ENCODE assay signal across 8 cellular contexts in the genomic region with DNA sequence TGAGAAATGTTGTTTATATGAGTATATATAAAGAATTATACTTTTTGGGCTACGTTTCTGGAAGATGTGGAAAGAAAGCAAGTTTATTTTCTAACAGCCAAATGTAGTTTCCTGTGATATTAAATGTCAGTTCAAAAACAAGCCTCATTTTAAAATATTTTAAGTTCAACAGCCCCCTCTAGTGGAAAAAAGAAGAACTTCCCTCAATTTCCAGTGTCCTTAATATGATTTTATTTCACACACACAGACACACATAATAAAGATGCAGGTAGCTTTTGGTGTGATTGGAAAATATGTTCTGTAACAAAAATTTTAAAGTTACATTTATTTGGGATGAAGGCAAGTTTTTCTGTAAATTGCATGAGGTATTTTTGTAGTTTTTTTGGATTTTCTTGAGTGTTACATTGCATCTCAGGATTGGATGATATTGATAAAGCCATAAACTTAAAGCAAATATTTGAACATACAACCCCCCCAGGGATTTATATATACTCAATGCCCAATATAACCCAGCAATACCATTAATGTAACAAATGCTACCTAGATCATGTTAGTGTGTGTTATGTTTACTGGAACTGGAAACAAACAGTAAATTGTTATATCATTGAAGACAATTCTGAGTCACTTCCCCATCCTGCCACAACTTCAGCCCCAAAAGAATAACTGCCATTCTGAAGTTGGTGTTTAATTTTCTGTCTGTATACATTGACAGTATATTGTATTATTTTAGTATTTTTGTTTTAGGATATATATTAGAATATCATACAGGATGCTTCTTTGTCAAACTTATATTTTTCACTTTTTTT. TPM values are rescaled to one million over a fixed set of nuclear protein-coding genes. Genes with fewer than 3 reads are reported as not detected.
A peak's percentile ranks its signal among the peaks of the same experiment; 100 is the strongest.
DNase-seq lines count a peak whose midpoint lies in the region; ATAC-seq and TF ChIP-seq lines count a peak whose summit lies in the region.

No MANE protein-coding gene starts in this region.

- no peak overlapping the region for H3K4me3 ChIP-seq in GM12864 (ENCODE audit: low read depth, low read length)
- H3K4me3 ChIP-seq in Loucy (ENCODE audit: low read length, poor library complexity, severe bottlenecking): peak overlapping the region; percentile 46
- H3K4me3 ChIP-seq in fibroblast of pulmonary artery (replicated peaks; ENCODE audit: low read depth, low read length): no peak overlapping the region

- H3K27me3 ChIP-seq in Loucy (ENCODE audit: insufficient read depth, low read length, poor library complexity, severe bottlenecking): no peaks in the 10 kb centered on the region

- in situ Hi-C loops in ACHN (cut with HindIII; ENCODE audit: low pct_ligation_motif_present, low pct_unique_long_range_greater_than_20kb, low sequenced_read_pairs): no loop called here

- no peaks in the 10 kb centered on the region; the same call in 1 of the 2 replicates for H3K9me3 ChIP-seq in Loucy (ENCODE audit: insufficient read depth, low read depth, low read length)

- no peaks in the 10 kb centered on the region for H3F3A ChIP-seq in Loucy (ENCODE audit: low read depth)

- H3K4me1 ChIP-seq in Loucy (ENCODE audit: insufficient read depth, low read length, poor library complexity, severe bottlenecking): peaks cover 18% of the 10 kb centered on the region

- DNase-seq in ACHN (peak; percentile 54), GM12864 (ENCODE audit: low read depth) (no peak), fibroblast of pulmonary artery (ENCODE audit: low read depth) (peak; percentile 61), putamen (ENCODE audit: low spot score) (peak; percentile 50), mucosa of gallbladder (ENCODE audit: low spot score) (no peak), activated T-cell treated with anti-CD3 and anti-CD28 coated beads for 4 hours (no peak)

- H3K36me3 ChIP-seq in Loucy (ENCODE audit: insufficient read depth, low read length): peaks cover 16% of the 10 kb centered on the region; the same call in 1 of the 2 replicates

- H3K4me2 ChIP-seq in Loucy (ENCODE audit: low read depth, low read length, poor library complexity, severe bottlenecking): peak overlapping the region; percentile 61

- peak overlapping the region; percentile 65 for H3K9ac ChIP-seq in Loucy (ENCODE audit: low read depth, low read length, poor library complexity, severe bottlenecking)

- H3K9me2 ChIP-seq in Loucy (replicated peaks; ENCODE audit: low read depth, low read length): no peaks in the 10 kb centered on the region

- peak; percentile 31 for TF ChIP-seq CTCF in GM12864 (IDR thresholded peaks at IDR 0.05; ENCODE audit: low read depth, low read length, missing control alignments)
- TF ChIP-seq CTCF in Loucy (conservative IDR thresholded peaks at IDR 0.05; ENCODE audit: low read length): peak; percentile 73
- TF ChIP-seq CTCF in fibroblast of pulmonary artery (IDR thresholded peaks at IDR 0.05; ENCODE audit: low read length, missing control alignments): peak; percentile 55

- H3K79me2 ChIP-seq in Loucy (ENCODE audit: insufficient read depth, low read length): 0 out of 2 replicates have a peak, but pooled peaks cover 5% of the 10 kb centered on the region

- H4K20me1 ChIP-seq in Loucy (ENCODE audit: insufficient read depth, low read length, poor library complexity, severe bottlenecking): no peaks in the 10 kb centered on the region

- peak; percentile 76 for ATAC-seq in SK-N-SH treated with all-trans-retinoic acid at 6 μM for 48 hours

- H2AFZ ChIP-seq in Loucy (ENCODE audit: low read length): no peak overlapping the region

TF ChIP-seq in SK-N-SH treated with all-trans-retinoic acid at 6 μM for 48 hours, 23 proteins besides CTCF, POLR2A, EP300 and RAD21:
- no peak for TF ChIP-seq ZC3H10 (CRISPR knock-in tag; IDR thresholded peaks at IDR 0.05)
- no peak for TF ChIP-seq RARB (CRISPR knock-in tag; IDR thresholded peaks at IDR 0.05)
- no peak for TF ChIP-seq ZFP3 (CRISPR knock-in tag; IDR thresholded peaks at IDR 0.05)
- no peak for TF ChIP-seq GLIS3 (CRISPR knock-in tag; IDR thresholded peaks at IDR 0.05)
- TF ChIP-seq CSDC2 (CRISPR knock-in tag; IDR thresholded peaks at IDR 0.05): no peak
- no peak for TF ChIP-seq ZNF70 (CRISPR knock-in tag; IDR thresholded peaks at IDR 0.05)
- TF ChIP-seq, protein P1, sequence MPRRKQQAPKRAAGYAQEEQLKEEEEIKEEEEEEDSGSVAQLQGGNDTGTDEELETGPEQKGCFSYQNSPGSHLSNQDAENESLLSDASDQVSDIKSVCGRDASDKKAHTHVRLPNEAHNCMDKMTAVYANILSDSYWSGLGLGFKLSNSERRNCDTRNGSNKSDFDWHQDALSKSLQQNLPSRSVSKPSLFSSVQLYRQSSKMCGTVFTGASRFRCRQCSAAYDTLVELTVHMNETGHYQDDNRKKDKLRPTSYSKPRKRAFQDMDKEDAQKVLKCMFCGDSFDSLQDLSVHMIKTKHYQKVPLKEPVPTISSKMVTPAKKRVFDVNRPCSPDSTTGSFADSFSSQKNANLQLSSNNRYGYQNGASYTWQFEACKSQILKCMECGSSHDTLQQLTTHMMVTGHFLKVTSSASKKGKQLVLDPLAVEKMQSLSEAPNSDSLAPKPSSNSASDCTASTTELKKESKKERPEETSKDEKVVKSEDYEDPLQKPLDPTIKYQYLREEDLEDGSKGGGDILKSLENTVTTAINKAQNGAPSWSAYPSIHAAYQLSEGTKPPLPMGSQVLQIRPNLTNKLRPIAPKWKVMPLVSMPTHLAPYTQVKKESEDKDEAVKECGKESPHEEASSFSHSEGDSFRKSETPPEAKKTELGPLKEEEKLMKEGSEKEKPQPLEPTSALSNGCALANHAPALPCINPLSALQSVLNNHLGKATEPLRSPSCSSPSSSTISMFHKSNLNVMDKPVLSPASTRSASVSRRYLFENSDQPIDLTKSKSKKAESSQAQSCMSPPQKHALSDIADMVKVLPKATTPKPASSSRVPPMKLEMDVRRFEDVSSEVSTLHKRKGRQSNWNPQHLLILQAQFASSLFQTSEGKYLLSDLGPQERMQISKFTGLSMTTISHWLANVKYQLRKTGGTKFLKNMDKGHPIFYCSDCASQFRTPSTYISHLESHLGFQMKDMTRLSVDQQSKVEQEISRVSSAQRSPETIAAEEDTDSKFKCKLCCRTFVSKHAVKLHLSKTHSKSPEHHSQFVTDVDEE (CRISPR knock-in tag; IDR thresholded peaks at IDR 0.05): no peak
- no peak for TF ChIP-seq ISL1 (CRISPR knock-in tag; IDR thresholded peaks at IDR 0.05)
- TF ChIP-seq BACH2 (CRISPR knock-in tag; IDR thresholded peaks at IDR 0.05; ENCODE audit: borderline replicate concordance): no peak
- TF ChIP-seq PPARA (CRISPR knock-in tag; IDR thresholded peaks at IDR 0.05; ENCODE audit: borderline replicate concordance): no peak
- no peak for TF ChIP-seq TCF4 (CRISPR knock-in tag; IDR thresholded peaks at IDR 0.05; ENCODE audit: borderline replicate concordance)
- TF ChIP-seq OSR1 (CRISPR knock-in tag; IDR thresholded peaks at IDR 0.05): no peak
- TF ChIP-seq, protein P2, sequence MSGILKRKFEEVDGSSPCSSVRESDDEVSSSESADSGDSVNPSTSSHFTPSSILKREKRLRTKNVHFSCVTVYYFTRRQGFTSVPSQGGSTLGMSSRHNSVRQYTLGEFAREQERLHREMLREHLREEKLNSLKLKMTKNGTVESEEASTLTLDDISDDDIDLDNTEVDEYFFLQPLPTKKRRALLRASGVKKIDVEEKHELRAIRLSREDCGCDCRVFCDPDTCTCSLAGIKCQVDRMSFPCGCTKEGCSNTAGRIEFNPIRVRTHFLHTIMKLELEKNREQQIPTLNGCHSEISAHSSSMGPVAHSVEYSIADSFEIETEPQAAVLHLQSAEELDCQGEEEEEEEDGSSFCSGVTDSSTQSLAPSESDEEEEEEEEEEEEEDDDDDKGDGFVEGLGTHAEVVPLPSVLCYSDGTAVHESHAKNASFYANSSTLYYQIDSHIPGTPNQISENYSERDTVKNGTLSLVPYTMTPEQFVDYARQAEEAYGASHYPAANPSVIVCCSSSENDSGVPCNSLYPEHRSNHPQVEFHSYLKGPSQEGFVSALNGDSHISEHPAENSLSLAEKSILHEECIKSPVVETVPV (CRISPR knock-in tag; IDR thresholded peaks at IDR 0.05): no peak
- no peak for TF ChIP-seq TOX (CRISPR knock-in tag; IDR thresholded peaks at IDR 0.05; ENCODE audit: borderline replicate concordance)
- TF ChIP-seq ZFP30 (CRISPR knock-in tag; IDR thresholded peaks at IDR 0.05): no peak

RNA-seq across cellular contexts. Expression of a gene that starts 54.0 kb away (rescaled TPM):
- total RNA-seq in mucosa of gallbladder: 4.0 TPM

Comparison
In these comparisons a context has a peak if more than half of its experiments do, and no peak if none do; other contexts are left out.
1. DNase-seq: peak in ACHN (single experiment), fibroblast of pulmonary artery (single experiment) and putamen (single experiment); none in GM12864 (single experiment), mucosa of gallbladder (single experiment) and activated T-cell treated with anti-CD3 and anti-CD28 coated beads for 4 hours (single experiment).
2. Peak in every context shown above with its lines, with median percentiles within 50 percentile points of each other: CTCF ChIP-seq.